Comparison of ENCODE assay signal across 22 cellular contexts in the genomic region with DNA sequence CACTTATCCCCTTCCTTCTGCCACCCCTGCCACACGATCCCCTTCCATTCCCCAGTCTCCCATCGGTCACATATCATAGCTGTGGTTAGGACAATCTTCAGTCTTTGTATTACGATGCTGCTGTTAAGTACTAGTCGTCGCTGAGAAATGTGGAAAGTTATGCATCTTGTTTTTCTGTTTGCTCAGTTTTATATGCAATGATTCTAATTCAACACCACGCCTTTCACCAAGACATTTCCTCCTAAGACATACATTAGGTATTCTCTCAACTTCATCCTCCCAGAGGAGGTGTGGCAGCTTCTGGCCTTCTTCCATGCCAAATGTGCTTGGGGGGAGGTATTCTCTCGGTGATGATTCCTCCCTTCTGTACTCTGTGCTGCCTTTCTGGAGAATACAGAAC.
DNase-seq lines count a peak whose midpoint lies in the region; ATAC-seq and TF ChIP-seq lines count a peak whose summit lies in the region.
"Had no signal": no experiment of that assay in that cellular context is flagged by ENCODE, and none has a peak within 500 bp of the region (broad histone marks: within the 10 kb centered on the region; RNA-seq: fewer than 3 reads in every experiment).

No MANE protein-coding gene starts in this region.

- no peaks in the 10 kb centered on the region for H4K20me1 ChIP-seq in SK-N-SH (ENCODE audit: insufficient read depth)
- no peaks in the 10 kb centered on the region for H4K20me1 ChIP-seq in PC-3 (ENCODE audit: low read length)

- H3K4me2 ChIP-seq in SK-N-SH: no peak overlapping the region
- no peak overlapping the region for H3K4me2 ChIP-seq in PC-3 (ENCODE audit: low read length)

- H3K27me3 ChIP-seq in SK-N-SH (ENCODE audit: insufficient read depth): no peaks in the 10 kb centered on the region
- no peaks in the 10 kb centered on the region for H3K27me3 ChIP-seq in PC-3 (ENCODE audit: low read length)
- H3K27me3 ChIP-seq in colonic mucosa: no peaks in the 10 kb centered on the region
- H3K27me3 ChIP-seq: SJSA1 had no signal

- no peak for TF ChIP-seq CTCF in SK-N-SH (IDR thresholded peaks at IDR 0.05)
- no peak for TF ChIP-seq CTCF in PC-3 (conservative IDR thresholded peaks at IDR 0.05; ENCODE audit: low read depth, low read length)
- TF ChIP-seq CTCF in astrocyte of the spinal cord (IDR thresholded peaks at IDR 0.05; ENCODE audit: low read depth, low read length): no peak
- no peak for TF ChIP-seq CTCF in colonic mucosa (IDR thresholded peaks at IDR 0.05)

- 85% methylated on average over 7 of the region's 7 CpGs for WGBS in SK-N-SH (ENCODE audit: low lambda C conversion rate)

- peak overlapping the region; percentile 43 for H3K27ac Mint-ChIP-seq in stimulated activated effector memory CD8-positive, alpha-beta T cell treated with anti-CD3 and anti-CD28 coated beads, Interleukin-12 subunit alpha, Interleukin-12 subunit beta, amount 100 ng/mL, for 72 hours
- no peak overlapping the region for H3K27ac Mint-ChIP-seq in activated CD4-positive, alpha-beta T cell treated with anti-CD3 and anti-CD28 coated beads, Interleukin-2, amount 10 ng/mL, durations not matched to agents 7 days and 5 days
- H3K27ac Mint-ChIP-seq: B cell had no signal

- CTCF ChIA-PET in SK-N-SH (lab: Yijun Ruan, JAX): interaction anchor here (1.5 to 1.9 kb wide), 3 partner anchors 106 to 241 kb away, joined by 5 to 6 read pairs (median 5); no protein-coding TSS in a partner anchor
- CTCF ChIA-PET in PC-3 (lab: Charles Lee): interaction anchor here (0.6 kb wide), 1 partner anchor 288 kb away, joined by 3 read pairs; no protein-coding TSS in a partner anchor
- CTCF ChIA-PET in activated CD4-positive, alpha-beta T cell treated with anti-CD3 and anti-CD28 coated beads, Interleukin-2, amount 10 ng/mL, durations not matched to agents 7 days and 5 days (lab: Charles Lee): interaction anchor here (0.6 to 1.5 kb wide), 3 partner anchors 9 to 199 kb away, joined by 3 to 7 read pairs (median 4); no protein-coding TSS in a partner anchor

- H3K4me1 Mint-ChIP-seq in stimulated activated effector memory CD8-positive, alpha-beta T cell treated with anti-CD3 and anti-CD28 coated beads, Interleukin-12 subunit alpha, Interleukin-12 subunit beta, amount 100 ng/mL, for 72 hours: peaks cover 21% of the 10 kb centered on the region
- H3K4me1 Mint-ChIP-seq in activated CD4-positive, alpha-beta T cell treated with anti-CD3 and anti-CD28 coated beads, Interleukin-2, amount 10 ng/mL, durations not matched to agents 7 days and 5 days: peaks cover 9% of the 10 kb centered on the region
- H3K4me1 Mint-ChIP-seq: B cell; central memory CD8-positive, alpha-beta T cell had no signal

- peaks cover 5% of the 10 kb centered on the region for H3F3A ChIP-seq in SK-N-SH (replicated peaks; ENCODE audit: insufficient read depth)
- H3F3A ChIP-seq in PC-3 (ENCODE audit: low read length, unreplicated experiment): no peaks in the 10 kb centered on the region

- H2AFZ ChIP-seq in SK-N-SH (ENCODE audit: low read depth) (no peak overlapping the region), PC-3 (ENCODE audit: low read length) (no peak overlapping the region)

- no peak overlapping the region for H3K4me3 ChIP-seq in SK-N-SH (ENCODE audit: low read depth in 2 of 2, low read length in 1 of 2)
- no peak overlapping the region for H3K4me3 ChIP-seq in PC-3 (ENCODE audit: low read length)
- H3K4me3 ChIP-seq in astrocyte of the spinal cord (ENCODE audit: low read depth, low read length): no peak overlapping the region
- H3K4me3 ChIP-seq in colonic mucosa: no peak overlapping the region
- H3K4me3 ChIP-seq: SJSA1 had no signal

- H3K9me3 ChIP-seq in SK-N-SH (no peaks in the 10 kb centered on the region), PC-3 (ENCODE audit: low read length) (no peaks in the 10 kb centered on the region), colonic mucosa (no peaks in the 10 kb centered on the region)
- H3K9me3 ChIP-seq: SJSA1 had no signal

- in situ Hi-C loops in astrocyte of the spinal cord (cut with HindIII; ENCODE audit: low sequenced_read_pairs): no loop called here

- H3K9ac ChIP-seq in SK-N-SH (no peak overlapping the region), PC-3 (ENCODE audit: low read length) (no peak overlapping the region), colonic mucosa (ENCODE audit: low read depth in 2 of 2, low read length in 2 of 2) (no peak overlapping the region)

- peaks cover 100% of the 10 kb centered on the region for H3K36me3 Mint-ChIP-seq in stimulated activated effector memory CD8-positive, alpha-beta T cell treated with anti-CD3 and anti-CD28 coated beads, Interleukin-12 subunit alpha, Interleukin-12 subunit beta, amount 100 ng/mL, for 72 hours
- peaks cover 22% of the 10 kb centered on the region for H3K36me3 Mint-ChIP-seq in activated CD4-positive, alpha-beta T cell treated with anti-CD3 and anti-CD28 coated beads, Interleukin-2, amount 10 ng/mL, durations not matched to agents 7 days and 5 days (ENCODE audit: low read depth)

- no peak for DNase-seq in SK-N-SH
- DNase-seq in PC-3: peak; percentile 73
- DNase-seq in astrocyte of the spinal cord (ENCODE audit: low read depth, low spot score): peak; percentile 26
- DNase-seq in stimulated activated effector memory CD8-positive, alpha-beta T cell treated with anti-CD3 and anti-CD28 coated beads, Interleukin-12 subunit alpha, Interleukin-12 subunit beta, amount 100 ng/mL, for 72 hours (ENCODE audit: low spot score in 2 of 2): no peak
- no peak for DNase-seq in colonic mucosa
- no peak for DNase-seq in activated CD4-positive, alpha-beta T cell treated with anti-CD3 and anti-CD28 coated beads, Interleukin-2, amount 10 ng/mL, durations not matched to agents 7 days and 5 days
- DNase-seq: activated CD4-positive, alpha-beta T cell treated with anti-CD3 and anti-CD28 coated beads, Interleukin-2, amount 50 U/mL, for 1 hour; activated CD8-positive, alpha-beta memory T cell treated with anti-CD3 and anti-CD28 coated beads, Interleukin-2, amount 50 U/mL, for 4 hours; activated naive CD4-positive, alpha-beta T cell treated with anti-CD3 and anti-CD28 coated beads, Interleukin-2, amount 50 U/mL, for 16 hours; head of caudate nucleus; KG1; NCI-H1436 treated with DMSO at 0.1 percent for 48 hours; NCI-H510A treated with DMSO at 0.1 percent for 48 hours; nucleus accumbens; T-helper 2 cell; trophoblast cell had no signal

- H3K9me2 ChIP-seq in SK-N-SH (no peaks in the 10 kb centered on the region), PC-3 (replicated peaks; ENCODE audit: low read length) (no peaks in the 10 kb centered on the region)

- intact Hi-C loops in PC-3 (cut with micrococcal nuclease) (no loop called here), colonic mucosa (cut with DNase I) (no loop called here)

- H3K27me3 Mint-ChIP-seq in activated CD4-positive, alpha-beta T cell treated with anti-CD3 and anti-CD28 coated beads, Interleukin-2, amount 10 ng/mL, durations not matched to agents 7 days and 5 days: no peaks in the 10 kb centered on the region
- H3K27me3 Mint-ChIP-seq: B cell; central memory CD8-positive, alpha-beta T cell had no signal

- ATAC-seq in SK-N-SH treated with all-trans-retinoic acid at 6 μM for 48 hours: peak; percentile 44; the same call in 1 of the 3 replicates
- ATAC-seq in PC-3: peak; percentile 86
- no peak for ATAC-seq in stimulated activated effector memory CD8-positive, alpha-beta T cell treated with anti-CD3 and anti-CD28 coated beads, Interleukin-12 subunit alpha, Interleukin-12 subunit beta, amount 100 ng/mL, for 72 hours
- no peak for ATAC-seq in GM18511 (IDR thresholded peaks at IDR 0.05; ENCODE audit: unreplicated experiment)

- POLR2A ChIA-PET in SK-N-SH (lab: Yijun Ruan, JAX) (no interaction called here), PC-3 (lab: Charles Lee; ENCODE audit: unreplicated experiment) (interaction anchor here (0.6 kb wide), 1 partner anchor 169 kb away, joined by 3 read pairs; no protein-coding TSS in a partner anchor)
- POLR2A ChIA-PET in activated CD4-positive, alpha-beta T cell treated with anti-CD3 and anti-CD28 coated beads, Interleukin-2, amount 10 ng/mL, durations not matched to agents 7 days and 5 days (lab: Charles Lee): no interaction called here

- no peaks in the 10 kb centered on the region for H3K9me3 Mint-ChIP-seq in stimulated activated effector memory CD8-positive, alpha-beta T cell treated with anti-CD3 and anti-CD28 coated beads, Interleukin-12 subunit alpha, Interleukin-12 subunit beta, amount 100 ng/mL, for 72 hours
- H3K9me3 Mint-ChIP-seq in activated CD4-positive, alpha-beta T cell treated with anti-CD3 and anti-CD28 coated beads, Interleukin-2, amount 10 ng/mL, durations not matched to agents 7 days and 5 days: no peaks in the 10 kb centered on the region
- H3K9me3 Mint-ChIP-seq: central memory CD8-positive, alpha-beta T cell had no signal

- no peak overlapping the region for H3K4me3 Mint-ChIP-seq in stimulated activated effector memory CD8-positive, alpha-beta T cell treated with anti-CD3 and anti-CD28 coated beads, Interleukin-12 subunit alpha, Interleukin-12 subunit beta, amount 100 ng/mL, for 72 hours
- no peak overlapping the region for H3K4me3 Mint-ChIP-seq in activated CD4-positive, alpha-beta T cell treated with anti-CD3 and anti-CD28 coated beads, Interleukin-2, amount 10 ng/mL, durations not matched to agents 7 days and 5 days
- H3K4me3 Mint-ChIP-seq: B cell; central memory CD8-positive, alpha-beta T cell had no signal

- H3K4me1 ChIP-seq in SK-N-SH (ENCODE audit: control insufficient read depth in 1 of 2, insufficient read depth in 2 of 2, low read depth in 1 of 2, low read length in 1 of 2) (peaks cover under 1 to 12% of the 10 kb centered on the region in 2 experiments; a peak in 2 of 4 replicates), PC-3 (ENCODE audit: insufficient read depth, low read length) (peaks cover 20% of the 10 kb centered on the region), colonic mucosa (no peaks in the 10 kb centered on the region)
- H3K4me1 ChIP-seq: SJSA1 had no signal

- H3K79me2 ChIP-seq in SK-N-SH (ENCODE audit: insufficient read depth): no peaks in the 10 kb centered on the region
- no peaks in the 10 kb centered on the region for H3K79me2 ChIP-seq in PC-3 (ENCODE audit: low read length)

- no TSS peak for BruUV-seq in PC-3 (replicated peaks; lab: Mats Ljungman, UMichigan)

- no peak for TF ChIP-seq RAD21 in SK-N-SH (IDR thresholded peaks at IDR 0.05; ENCODE audit: low read length)

- H3K27ac ChIP-seq in SK-N-SH (ENCODE audit: low read depth in 2 of 2, low read length in 1 of 2): no peak overlapping the region
- H3K27ac ChIP-seq in PC-3 (ENCODE audit: low read length): 0 out of 2 replicates have a peak overlapping the region, but pooled peaks have one; percentile 2
- H3K27ac ChIP-seq in colonic mucosa: no peak overlapping the region
- H3K27ac ChIP-seq: 22Rv1, SJSA1 had no signal

- TF ChIP-seq EP300 in SK-N-SH (IDR thresholded peaks at IDR 0.05; ENCODE audit: borderline replicate concordance in 1 of 2, low read depth in 1 of 2, low read length in 1 of 2): no peak

- H3K36me3 ChIP-seq in SK-N-SH (replicated peaks in 1 of 2; ENCODE audit: control insufficient read depth in 1 of 2, insufficient read depth in 2 of 2, low read length in 1 of 2) (peaks cover 38 to 55% of the 10 kb centered on the region in 2 experiments), PC-3 (ENCODE audit: low read depth, low read length) (peaks cover 51% of the 10 kb centered on the region), colonic mucosa (peaks cover 17% of the 10 kb centered on the region)

TF ChIP-seq in SK-N-SH treated with all-trans-retinoic acid at 6 μM for 48 hours, 23 proteins besides CTCF, POLR2A, EP300 and RAD21 (continues in another document):
- TF ChIP-seq SNAI2 (CRISPR knock-in tag; IDR thresholded peaks at IDR 0.05): no peak

Comparison
In these comparisons a context has a peak if more than half of its experiments do, and no peak if none do; other contexts are left out.
1. ATAC-seq: peak in SK-N-SH treated with all-trans-retinoic acid at 6 μM for 48 hours (single experiment) and PC-3 (single experiment); none in stimulated activated effector memory CD8-positive, alpha-beta T cell treated with anti-CD3 and anti-CD28 coated beads, Interleukin-12 subunit alpha, Interleukin-12 subunit beta, amount 100 ng/mL, for 72 hours (single experiment) and GM18511 (single experiment).
2. DNase-seq: peak in PC-3 (single experiment) and astrocyte of the spinal cord (single experiment); none in SK-N-SH (single experiment), stimulated activated effector memory CD8-positive, alpha-beta T cell treated with anti-CD3 and anti-CD28 coated beads, Interleukin-12 subunit alpha, Interleukin-12 subunit beta, amount 100 ng/mL, for 72 hours (0 of 2), colonic mucosa (single experiment) and activated CD4-positive, alpha-beta T cell treated with anti-CD3 and anti-CD28 coated beads, Interleukin-2, amount 10 ng/mL, durations not matched to agents 7 days and 5 days (single experiment).